Comparison of ENCODE assay signal across 12 cellular contexts in genomic region chr17:51507444-51507843, GRCh38.
"Had no signal": no experiment of that assay in that cellular context is flagged by ENCODE, and none has a peak within 500 bp of the region (broad histone marks: within the 10 kb centered on the region; RNA-seq: fewer than 3 reads in every experiment).

No MANE protein-coding gene starts in this region.

- H3K4me3 ChIP-seq: gastrocnemius medialis, heart left ventricle, stomach had no signal

- H3K9me3 ChIP-seq: gastrocnemius medialis, heart left ventricle, stomach had no signal

- DNase-seq: activated CD4-positive, alpha-beta memory T cell treated with anti-CD3 and anti-CD28 coated beads for 36 hours; activated CD8-positive, alpha-beta memory T cell treated with anti-CD3 and anti-CD28 coated beads, Interleukin-2, amount 10 ng/mL, durations not matched to agents 7 days and 5 days; activated naive CD4-positive, alpha-beta T cell treated with anti-CD3 and anti-CD28 coated beads, Interleukin-2, amount 10 ng/mL, durations not matched to agents 7 days and 5 days; activated T-cell treated with anti-CD3 and anti-CD28 coated beads, Interleukin-2, amount 50 U/mL, for 1 hour; erythroblast; gastrocnemius medialis; heart left ventricle; left colon; stimulated activated CD4-positive, alpha-beta T cell treated with anti-CD3 and anti-CD28 coated beads, Interleukin-12 subunit alpha, Interleukin-12 subunit beta, amount 100 ng/mL, for 4 hours; stimulated activated CD4-positive, alpha-beta T cell treated with anti-CD3 and anti-CD28 coated beads, Interleukin-2, amount 100 ng/mL, for 24 hours; stomach had no signal

- H3K27me3 ChIP-seq: gastrocnemius medialis, stomach had no signal

- H3K36me3 ChIP-seq: gastrocnemius medialis, heart left ventricle, stomach had no signal

- ATAC-seq: activated CD8-positive, alpha-beta memory T cell treated with anti-CD3 and anti-CD28 coated beads, Interleukin-2, amount 10 ng/mL, durations not matched to agents 7 days and 5 days; gastrocnemius medialis; heart left ventricle; left colon had no signal

- H3K27ac ChIP-seq: gastrocnemius medialis, heart left ventricle, parathyroid adenoma, stomach had no signal

- H3K4me1 ChIP-seq: gastrocnemius medialis, heart left ventricle, parathyroid adenoma, stomach had no signal
